8 cellular contexts compared by ENCODE assay signal in the genomic region with DNA sequence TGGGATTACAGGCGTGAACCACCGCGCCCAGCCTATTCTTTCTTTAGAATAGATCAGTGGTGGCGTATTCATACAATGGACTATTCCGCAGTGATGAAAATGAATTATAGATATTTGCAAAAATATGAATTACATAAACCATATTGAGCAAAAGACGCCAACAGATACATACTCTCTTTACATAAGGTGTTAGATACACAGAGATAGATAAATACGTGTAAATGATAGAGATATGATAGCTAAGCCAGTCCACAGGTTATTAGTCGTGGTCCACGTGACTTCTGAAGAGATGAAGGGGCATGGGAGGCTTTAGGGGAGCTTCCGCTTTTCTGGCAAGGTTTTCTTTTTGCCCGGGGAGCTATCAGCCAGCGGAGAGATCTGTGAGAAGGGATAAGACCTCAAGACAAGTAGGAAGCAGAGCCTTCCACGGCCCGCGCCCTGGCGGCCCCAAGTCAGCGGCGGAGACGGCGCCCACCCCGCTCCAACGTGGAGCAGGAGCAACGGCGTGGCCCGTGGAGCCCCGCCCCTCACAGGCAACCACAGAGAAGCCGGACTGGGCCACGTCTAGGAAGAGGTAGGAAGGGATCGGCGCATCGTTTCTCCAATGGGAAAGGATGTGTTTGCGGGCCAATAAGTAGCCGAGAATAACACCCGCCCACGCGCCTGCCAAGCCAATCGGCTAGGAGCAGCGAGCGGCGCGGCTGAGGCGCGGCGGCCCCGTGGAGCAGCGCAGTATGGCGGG. TPM values are rescaled to one million over a fixed set of nuclear protein-coding genes. Genes with fewer than 3 reads are reported as not detected.
DNase-seq lines count a peak whose midpoint lies in the region; TF ChIP-seq lines count a peak whose summit lies in the region.

A gene (plus strand): TSS at position 704 of the 742 bp plus-strand sequence. CDS start 31 bp downstream, at position 735.

- H3K27me3 ChIP-seq in effector memory CD4-positive, alpha-beta T cell (replicated peaks; ENCODE audit: control insufficient read depth, insufficient read depth, low read length, poor library complexity, severe bottlenecking), result no peaks in the 10 kb centered on the region

- H3K4me3 ChIP-seq in effector memory CD4-positive, alpha-beta T cell (ENCODE audit: insufficient read depth, low read depth, low read length, poor library complexity, severe bottlenecking), result peak within 1 kb of the TSS; percentile 78

- H3K9me3 ChIP-seq in effector memory CD4-positive, alpha-beta T cell (ENCODE audit: control insufficient read depth, low read length), result no peaks in the 10 kb centered on the region

- POLR2A ChIA-PET in activated CD8-positive, alpha-beta memory T cell treated with anti-CD3 and anti-CD28 coated beads for 36 hours (lab: Charles Lee), result interaction anchor here (0.8 kb wide), 1 partner anchor 143 kb away, joined by 3 read pairs; no protein-coding TSS in a partner anchor

- H3K27ac ChIP-seq in effector memory CD4-positive, alpha-beta T cell (ENCODE audit: insufficient read depth, low read length, poor library complexity, severe bottlenecking), result peak within 1 kb of the TSS; percentile 75

- peak; percentile 94 for DNase-seq in CMK (ENCODE audit: low read depth)
- DNase-seq in GM20000 (ENCODE audit: low spot score), result peak; percentile 94
- DNase-seq in HT-29 (ENCODE audit: low spot score), result peak; percentile 96
- DNase-seq in NOMO-1 (lab: John Stamatoyannopoulos, UW; ENCODE audit: unreplicated experiment in 2 of 2), result peak; percentile 95 to 97
- DNase-seq in effector memory CD4-positive, alpha-beta T cell, result peak; percentile 86 to 92 (median 91)
- peak; percentile 97 for DNase-seq in medulla oblongata (ENCODE audit: extremely low spot score)
- peak; percentile 90 for DNase-seq in stimulated activated CD8-positive, alpha-beta memory T cell treated with anti-CD3 and anti-CD28 coated beads, Interleukin-12 subunit alpha, Interleukin-12 subunit beta, amount 100 ng/mL, for 1 hour (ENCODE audit: low read depth)

- TF ChIP-seq CTCF in GM20000 (IDR thresholded peaks at IDR 0.05; ENCODE audit: extremely low read depth, missing control alignments), result no peak

- CTCF ChIA-PET in activated CD8-positive, alpha-beta memory T cell treated with anti-CD3 and anti-CD28 coated beads for 36 hours (lab: Charles Lee), result interaction anchor here (0.6 kb wide), 1 partner anchor 145 kb away, joined by 3 read pairs; no protein-coding TSS in a partner anchor

- peaks cover 6% of the 10 kb centered on the region for H3K36me3 ChIP-seq in effector memory CD4-positive, alpha-beta T cell (ENCODE audit: control insufficient read depth, insufficient read depth, low read length)

- H3K4me1 ChIP-seq in effector memory CD4-positive, alpha-beta T cell (ENCODE audit: control insufficient read depth, insufficient read depth, low read length, poor library complexity, severe bottlenecking), result no peaks in the 10 kb centered on the region

RNA-seq across cellular contexts. Expression of the gene that starts here (rescaled TPM):
- total RNA-seq in HT-29 (2014; rRNA removed; shearing (Covaris generic)), result 31.3 and 43.8 TPM in 2 replicates
- 10 to 100 TPM; 88.9 to 98.3 TPM for total RNA-seq in activated CD8-positive, alpha-beta memory T cell treated with anti-CD3 and anti-CD28 coated beads for 36 hours

Comparison
In these comparisons a context has a peak if more than half of its experiments do, and no peak if none do; other contexts are left out.
1. Peak in every context shown above with its lines: DNase-seq, H3K4me3 ChIP-seq and H3K27ac ChIP-seq.